In genomic region chr6:424741-425417, GRCh38 we compare ENCODE assay signal across 16 cellular contexts. TPM values are rescaled to one million over a fixed set of nuclear protein-coding genes. Genes with fewer than 3 reads are reported as not detected.
DNase-seq lines count a peak whose midpoint lies in the region; TF ChIP-seq lines count a peak whose summit lies in the region.
"Had no signal": no experiment of that assay in that cellular context is flagged by ENCODE, and none has a peak within 500 bp of the region (broad histone marks: within the 10 kb centered on the region; RNA-seq: fewer than 3 reads in every experiment).

No MANE protein-coding gene starts in this region.

- no peak overlapping the region for H2AK5ac ChIP-seq in neuronal stem cell (ENCODE audit: low read depth, low read length)

- H2BK120ac ChIP-seq in neuronal stem cell (ENCODE audit: low read depth, low read length) = no peak overlapping the region

- TF ChIP-seq POLR2A in NB4 (IDR thresholded peaks at IDR 0.05; ENCODE audit: extremely low read depth, insufficient read length) = no peak

- no peak overlapping the region for H3K4me3 Mint-ChIP-seq in chondrocyte (ENCODE audit: unreplicated experiment)
- H3K4me3 Mint-ChIP-seq: B cell; CD4-positive, alpha-beta memory T cell had no signal

- peak overlapping the region; percentile 66 for H3K27ac Mint-ChIP-seq in chondrocyte (ENCODE audit: unreplicated experiment)
- H3K27ac Mint-ChIP-seq: B cell had no signal

- H4K8ac ChIP-seq in neuronal stem cell (ENCODE audit: low read depth, low read length) = no peak overlapping the region

- peak; percentile 51 for DNase-seq in activated CD8-positive, alpha-beta memory T cell treated with anti-CD3 and anti-CD28 coated beads for 24 hours
- DNase-seq in activated CD8-positive, alpha-beta memory T cell treated with anti-CD3 and anti-CD28 coated beads, Interleukin-2, amount 50 U/mL, for 4 hours = no peak
- DNase-seq in NB4 (ENCODE audit: low read depth) (peak; percentile 93), chondrocyte (ENCODE audit: low spot score) (no peak), neuronal stem cell (ENCODE audit: low spot score) (no peak), pons (ENCODE audit: low spot score) (no peak), Ammon's horn (ENCODE audit: low spot score) (no peak), NCI-H1092 (lab: John Stamatoyannopoulos, UW) (no peak)
- DNase-seq: ACHN; CD4-positive, alpha-beta memory T cell; DMS79; GOT3; NCI-H1105 treated with DMSO at 0.1 percent for 48 hours; NCI-H187; NCI-H748 treated with DMSO at 0.1 percent for 48 hours had no signal

- H3K79me1 ChIP-seq in neuronal stem cell (ENCODE audit: low read depth, low read length) = no peaks in the 10 kb centered on the region

- H2BK15ac ChIP-seq in neuronal stem cell (ENCODE audit: low read length) = no peak overlapping the region

- H3K36me3 ChIP-seq in neuronal stem cell (replicated peaks in 1 of 2; ENCODE audit: control insufficient read depth in 2 of 2, insufficient read depth in 2 of 2, low read length in 2 of 2) = peaks cover 0 to 2% of the 10 kb centered on the region in 2 donors

- no peaks in the 10 kb centered on the region for H3K27me3 ChIP-seq in neuronal stem cell (ENCODE audit: control insufficient read depth in 3 of 3, insufficient read depth in 3 of 3, low read depth in 1 of 3, low read length in 3 of 3)

- peak overlapping the region; percentile 60 for H3K4me3 ChIP-seq in NB4 (ENCODE audit: low read depth, low read length)
- H3K4me3 ChIP-seq in neuronal stem cell (ENCODE audit: low read length in 2 of 2) = no peak overlapping the region

- H4K91ac ChIP-seq in neuronal stem cell (ENCODE audit: low read depth, low read length, poor library complexity) = no peak overlapping the region

- no CpG with 5 or more reads among the region's 27 CpGs for WGBS in neuronal stem cell (ENCODE audit: extremely low coverage in 2 of 2, insufficient read length in 2 of 2, insufficient replicate concordance in 1 of 2), 2 donors

- H3K9me3 Mint-ChIP-seq in chondrocyte (ENCODE audit: low read depth) = peaks cover 8% of the 10 kb centered on the region

- H3K4ac ChIP-seq in neuronal stem cell (ENCODE audit: low read length) = no peak overlapping the region

- H3K23ac ChIP-seq in neuronal stem cell (ENCODE audit: low read depth, low read length, poor library complexity) = no peak overlapping the region

- H2BK5ac ChIP-seq in neuronal stem cell (ENCODE audit: low read length) = no peak overlapping the region

- no peaks in the 10 kb centered on the region for H3K36me3 Mint-ChIP-seq in chondrocyte (ENCODE audit: low read depth)
- H3K36me3 Mint-ChIP-seq: CD4-positive, alpha-beta memory T cell had no signal

- no peak overlapping the region for H3K9ac ChIP-seq in neuronal stem cell (ENCODE audit: low read depth, low read length, poor library complexity)

- peak overlapping the region; percentile 39 for H2AFZ ChIP-seq in neuronal stem cell (ENCODE audit: low read length)

- peak; percentile 32 for TF ChIP-seq CTCF in NB4 (IDR thresholded peaks at IDR 0.05; ENCODE audit: low read depth, low read length)
- TF ChIP-seq CTCF in chondrocyte (IDR thresholded peaks at IDR 0.05) = no peak

- H2BK12ac ChIP-seq in neuronal stem cell (ENCODE audit: low read length) = no peak overlapping the region

- H3K14ac ChIP-seq in neuronal stem cell (ENCODE audit: low read length) = no peak overlapping the region

- no peaks in the 10 kb centered on the region for H3K4me1 ChIP-seq in neuronal stem cell (ENCODE audit: control insufficient read depth in 2 of 2, insufficient read depth in 1 of 2, low read depth in 1 of 2, low read length in 2 of 2)

- H3K27ac ChIP-seq in neuronal stem cell (replicated peaks; ENCODE audit: low read length) = no peak overlapping the region

- H3K9me3 ChIP-seq in neuronal stem cell (replicated peaks in 1 of 2; ENCODE audit: control insufficient read depth in 2 of 2, insufficient read depth in 1 of 2, low read depth in 1 of 2, low read length in 2 of 2) = peaks cover 7 to 11% of the 10 kb centered on the region in 2 donors

- H3K4me2 ChIP-seq in neuronal stem cell (ENCODE audit: insufficient read depth, low read length, poor library complexity, severe bottlenecking) = no peak overlapping the region

- peaks cover 17% of the 10 kb centered on the region for H3K4me1 Mint-ChIP-seq in chondrocyte (ENCODE audit: low read depth)

- H3K27me3 Mint-ChIP-seq in chondrocyte (ENCODE audit: low read depth) = peaks cover 6% of the 10 kb centered on the region
- H3K27me3 Mint-ChIP-seq: B cell had no signal

- peak overlapping the region; percentile 80 for H3K18ac ChIP-seq in neuronal stem cell (ENCODE audit: low read length)

RNA-seq across cellular contexts. Expression of gene IRF4, which starts 33.3 kb away (rescaled TPM):
- total RNA-seq in chondrocyte = 0.05 TPM in 1 of 3 replicates, not detected in the others
- polyA plus RNA-seq in neuronal stem cell (2013, experiment 1 of 2) = 0.42 TPM
- polyA plus RNA-seq in neuronal stem cell (2013, experiment 2 of 2) = 0.48 TPM

Comparison
In these comparisons a context has a peak if more than half of its experiments do, and no peak if none do; other contexts are left out.
1. DNase-seq: peak in activated CD8-positive, alpha-beta memory T cell treated with anti-CD3 and anti-CD28 coated beads for 24 hours (single experiment) and NB4 (single experiment); none in activated CD8-positive, alpha-beta memory T cell treated with anti-CD3 and anti-CD28 coated beads, Interleukin-2, amount 50 U/mL, for 4 hours (single experiment), chondrocyte (single experiment), neuronal stem cell (single experiment), pons (single experiment), Ammon's horn (single experiment) and NCI-H1092 (single experiment).